In the genomic region with DNA sequence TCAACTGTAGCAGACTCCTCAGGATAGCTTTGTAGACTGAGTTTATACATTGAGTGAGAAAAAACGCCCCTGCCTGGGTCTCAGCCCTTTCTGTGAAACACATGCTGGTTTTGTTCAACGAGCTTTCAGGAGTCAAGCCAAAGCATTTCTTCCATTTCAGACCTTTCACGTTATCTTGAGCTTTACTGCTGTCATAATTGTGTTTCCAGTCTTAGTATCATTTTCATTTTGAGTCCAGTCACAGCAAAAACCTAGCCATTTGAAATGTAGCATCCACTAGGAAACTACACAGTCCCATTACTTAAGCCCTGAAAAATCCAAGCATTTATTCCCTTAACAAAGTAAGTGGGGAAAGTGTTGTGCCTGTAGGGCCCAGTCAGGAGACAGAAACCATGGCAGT, we compare ENCODE assay signal across 18 cellular contexts.
DNase-seq lines count a peak whose midpoint lies in the region; ATAC-seq, FAIRE-seq and TF ChIP-seq lines count a peak whose summit lies in the region.
"Had no signal": no experiment of that assay in that cellular context is flagged by ENCODE, and none has a peak within 500 bp of the region (broad histone marks: within the 10 kb centered on the region; RNA-seq: fewer than 3 reads in every experiment).

No MANE protein-coding gene starts in this region.

- BruUV-seq in GM12878 (replicated peaks; lab: Mats Ljungman, UMichigan) (no TSS peak), HepG2 (replicated peaks; lab: Mats Ljungman, UMichigan) (no TSS peak)

- no peak for TF ChIP-seq EP300 in GM12878 (IDR thresholded peaks at IDR 0.05; ENCODE audit: borderline replicate concordance in 1 of 2, control insufficient read depth in 1 of 2, low read depth in 2 of 2, low read length in 2 of 2)
- TF ChIP-seq EP300 in HepG2 (IDR thresholded peaks at IDR 0.05; ENCODE audit: low read depth in 2 of 2, low read length in 2 of 2) = no peak
- TF ChIP-seq EP300 in HepG2 (CRISPR knock-in tag; IDR thresholded peaks at IDR 0.05; ENCODE audit: borderline replicate concordance) = no peak

- no peak for TF ChIP-seq RAD21 in GM12878 (IDR thresholded peaks at IDR 0.05; ENCODE audit: insufficient read depth, low read depth, low read length)
- no peak for TF ChIP-seq RAD21 in HepG2 (CRISPR knock-in tag; IDR thresholded peaks at IDR 0.05)

- WGBS in GM12878 (ENCODE audit: insufficient coverage, insufficient replicate concordance, low lambda C conversion rate, missing lambda C conversion rate) = 4% methylated on average over 3 of the region's 3 CpGs
- WGBS in HepG2 (ENCODE audit: low lambda C conversion rate) = 45% methylated on average over 3 of the region's 3 CpGs

- H3K4me2 ChIP-seq in OCI-LY3 (ENCODE audit: low read length) (peak overlapping the region; percentile 54), GM12878 (ENCODE audit: control insufficient read depth, insufficient read depth) (no peak overlapping the region), HepG2 (ENCODE audit: low read depth, low read length) (peak overlapping the region; percentile 59)

- intact Hi-C loops in GM12878 (cut with micrococcal nuclease; ENCODE audit: unreplicated experiment) = no loop called here
- intact Hi-C loops in HepG2 (cut with micrococcal nuclease; ENCODE audit: unreplicated experiment) = no loop called here

- CTCF ChIA-PET in GM12878 (lab: Yijun Ruan, JAX) = interaction anchor here (1.0 to 1.2 kb wide), 2 partner anchors 20 to 191 kb away, joined by 3 to 4 read pairs; no protein-coding TSS in a partner anchor
- CTCF ChIA-PET in HepG2 (lab: Yijun Ruan, JAX; ENCODE audit: low intra/inter-chr PET ratio, low total read pairs) = no interaction called here

- H3K79me2 ChIP-seq in OCI-LY3 (ENCODE audit: low read length) = no peaks in the 10 kb centered on the region
- H3K79me2 ChIP-seq in GM12878 (ENCODE audit: control insufficient read depth, insufficient read depth, low read length) = no peaks in the 10 kb centered on the region
- H3K79me2 ChIP-seq in HepG2 (ENCODE audit: insufficient read depth, low read length) = no peaks in the 10 kb centered on the region

- H3K4me1 ChIP-seq in OCI-LY3 (ENCODE audit: low read length) (peaks cover 18% of the 10 kb centered on the region), GM12878 (ENCODE audit: control insufficient read depth, insufficient read depth, low read length) (no peaks in the 10 kb centered on the region), HepG2 (ENCODE audit: insufficient read depth, low read length) (peaks cover 23% of the 10 kb centered on the region)

- H3K27ac ChIP-seq in 22Rv1 = peak overlapping the region; percentile 47
- peak overlapping the region; percentile 15; the same call in 1 of the 2 replicates for H3K27ac ChIP-seq in OCI-LY3 (ENCODE audit: low read length)
- H3K27ac ChIP-seq in GM12878 (ENCODE audit: control insufficient read depth, insufficient read depth) = no peak overlapping the region
- H3K27ac ChIP-seq in HepG2 (ENCODE audit: extremely low read length, insufficient read depth, low read length) = no peak overlapping the region

- H2AFZ ChIP-seq in OCI-LY3 (ENCODE audit: low read depth, low read length) (peak overlapping the region; percentile 60; the same call in 1 of the 2 replicates), GM12878 (ENCODE audit: control insufficient read depth, low read depth, low read length) (peak overlapping the region; percentile 4; the same call in 1 of the 2 replicates), HepG2 (ENCODE audit: low read length) (no peak overlapping the region)

- FAIRE-seq in GM12878 (lab: Jason Lieb, UNC) (no peak), HepG2 (lab: Jason Lieb, UNC) (no peak)
- FAIRE-seq: A204.1, G401.6, GM19239, H54 had no signal

- H3K27me3 ChIP-seq in OCI-LY3 (ENCODE audit: low read depth, low read length) = no peaks in the 10 kb centered on the region
- H3K27me3 ChIP-seq in GM12878 (replicated peaks in 1 of 2; ENCODE audit: control insufficient read depth in 2 of 2, insufficient read depth in 2 of 2, low read length in 1 of 2) = no peaks in the 10 kb centered on the region; a peak in 2 of 4 replicates
- H3K27me3 ChIP-seq in HepG2 (ENCODE audit: control insufficient read depth in 1 of 2, insufficient read depth in 2 of 2, low read length in 2 of 2) = peaks cover 3 to 4% of the 10 kb centered on the region in 2 experiments; a peak in 3 of 5 replicates

- POLR2A ChIA-PET in GM12878 (lab: Charles Lee) (no interaction called here), HepG2 (lab: Yijun Ruan, JAX) (no interaction called here)

- RAD21 ChIA-PET in GM12878 (lab: Charles Lee; ENCODE audit: unreplicated experiment) = no interaction called here

- no peaks in the 10 kb centered on the region for H3K36me3 ChIP-seq in OCI-LY3 (replicated peaks; ENCODE audit: low read depth, low read length)
- H3K36me3 ChIP-seq in GM12878 (ENCODE audit: control insufficient read depth in 2 of 2, insufficient read depth in 2 of 2, low read length in 1 of 2) = no peaks in the 10 kb centered on the region
- no peaks in the 10 kb centered on the region for H3K36me3 ChIP-seq in HepG2 (replicated peaks in 1 of 2; ENCODE audit: control insufficient read depth in 1 of 2, insufficient read depth in 2 of 2, low read length in 2 of 2)

- H3K9ac ChIP-seq in OCI-LY3 (ENCODE audit: low read length) = peak overlapping the region; percentile 33
- no peak overlapping the region for H3K9ac ChIP-seq in GM12878 (ENCODE audit: control insufficient read depth, insufficient read depth, low read length)
- H3K9ac ChIP-seq in HepG2 (ENCODE audit: insufficient read depth, low read depth, low read length) = no peak overlapping the region

- H3K9me3 ChIP-seq in OCI-LY3 (ENCODE audit: insufficient read depth, low read length) = no peaks in the 10 kb centered on the region
- no peaks in the 10 kb centered on the region for H3K9me3 ChIP-seq in GM12878 (replicated peaks; ENCODE audit: control insufficient read depth, insufficient read depth, low read length)
- H3K9me3 ChIP-seq in HepG2 (ENCODE audit: low read length) = no peaks in the 10 kb centered on the region

- peak; percentile 51 for ATAC-seq in GM12878
- ATAC-seq in HepG2 = no peak
- ATAC-seq in HG03175 (IDR thresholded peaks at IDR 0.05; ENCODE audit: unreplicated experiment) = no peak
- ATAC-seq: SK-N-SH treated with all-trans-retinoic acid at 6 μM for 48 hours had no signal

- in situ Hi-C loops in GM12878 (cut with MboI) = no loop called here
- in situ Hi-C loops in HepG2 (cut with HindIII; ENCODE audit: extremely low pct_ligation_motif_present, low pct_unique_long_range_greater_than_20kb) = no loop called here

- TF ChIP-seq CTCF in 22Rv1 (IDR thresholded peaks at IDR 0.05) (no peak; the same call in 1 of the 2 replicates), OCI-LY3 (IDR thresholded peaks at IDR 0.05; ENCODE audit: low read depth, low read length) (no peak), GM12878 (IDR thresholded peaks at IDR 0.05 in 2 of 3, conservative IDR thresholded peaks at IDR 0.05 in 1 of 3; ENCODE audit: control insufficient read depth in 2 of 3, extremely low read depth in 1 of 3, insufficient read depth in 1 of 3, low read depth in 3 of 3, low read length in 3 of 3) (no peak), HepG2 (CRISPR knock-in tag; IDR thresholded peaks at IDR 0.05) (no peak), foreskin fibroblast (IDR thresholded peaks at IDR 0.05; ENCODE audit: low read depth, low read length) (no peak)

- SMC1A ChIA-PET in GM12878 (lab: Charles Lee; ENCODE audit: uncharacterized antibody, unreplicated experiment) = interaction anchor here (1.0 kb wide), 1 partner anchor 191 kb away, joined by 3 read pairs; no protein-coding TSS in a partner anchor

- DNase-seq in GM12878 (ENCODE audit: low read depth, low spot score) (no peak), HepG2 (ENCODE audit: low spot score) (no peak), NCI-H226 (no peak), NCI-H2171 treated with DMSO at 0.1 percent for 48 hours (lab: John Stamatoyannopoulos, UW) (no peak), foreskin fibroblast (no peak)
- DNase-seq: Kasumi-1, NCI-H1694, NCI-H2107, NCI-H524, NCI-H774 had no signal

- no peak for TF ChIP-seq POLR2A in GM12878 (IDR thresholded peaks at IDR 0.05; ENCODE audit: low read depth, low read length)
- no peak for TF ChIP-seq POLR2A in HepG2 (IDR thresholded peaks at IDR 0.05; ENCODE audit: insufficient read depth in 1 of 2, low read depth in 2 of 2, low read length in 2 of 2)

- 0 out of 2 replicates have a peak overlapping the region, but pooled peaks have one; percentile 35 for H3K4me3 ChIP-seq in OCI-LY3 (ENCODE audit: low read length)
- no peak overlapping the region for H3K4me3 ChIP-seq in GM12878
- H3K4me3 ChIP-seq in HepG2 (replicated peaks in 1 of 3; ENCODE audit: insufficient read depth in 1 of 3, low read depth in 2 of 3, low read length in 3 of 3) = no peak overlapping the region
- no peak overlapping the region for H3K4me3 ChIP-seq in foreskin fibroblast (ENCODE audit: low read depth in 1 of 2, low read length in 2 of 2)

- H4K20me1 ChIP-seq in OCI-LY3 (ENCODE audit: insufficient read depth, low read length) (no peaks in the 10 kb centered on the region), GM12878 (ENCODE audit: control insufficient read depth, insufficient read depth) (no peaks in the 10 kb centered on the region), HepG2 (ENCODE audit: insufficient read depth, low read length) (no peaks in the 10 kb centered on the region)

TF ChIP-seq in GM12878, 131 proteins besides CTCF, POLR2A, EP300 and RAD21:
- TF ChIP-seq CEBPB (IDR thresholded peaks at IDR 0.05; ENCODE audit: borderline replicate concordance in 1 of 2, low read depth in 2 of 2, low read length in 2 of 2) (no peak), SP1 (IDR thresholded peaks at IDR 0.05; ENCODE audit: low read depth, low read length) (no peak), IKZF1 (conservative IDR thresholded peaks at IDR 0.05) (no peak), SMC3 (IDR thresholded peaks at IDR 0.05; ENCODE audit: borderline replicate concordance, low read length) (no peak), RAD51 (IDR thresholded peaks at IDR 0.05) (no peak), ZNF274 (IDR thresholded peaks at IDR 0.05; ENCODE audit: insufficient read depth, insufficient read length) (no peak)

TF ChIP-seq in HepG2, 621 proteins besides CTCF, POLR2A, EP300 and RAD21:
- no peak for TF ChIP-seq ZNF720 (CRISPR knock-in tag; IDR thresholded peaks at IDR 0.05)
- no peak for TF ChIP-seq ZSCAN25 (CRISPR knock-in tag; IDR thresholded peaks at IDR 0.05)
- no peak for TF ChIP-seq GZF1 (CRISPR knock-in tag; IDR thresholded peaks at IDR 0.05)
- no peak for TF ChIP-seq ZNF501 (CRISPR knock-in tag; IDR thresholded peaks at IDR 0.05)

Comparison
In these comparisons a context has a peak if more than half of its experiments do, and no peak if none do; other contexts are left out.
1. H3K27ac ChIP-seq: peak in 22Rv1 (single experiment) and OCI-LY3 (single experiment); none in GM12878 (single experiment) and HepG2 (single experiment).